ENCODE assay signal across 8 cellular contexts in genomic region chr7:103296901-103297836, GRCh38. TPM values are rescaled to one million over a fixed set of nuclear protein-coding genes. Genes with fewer than 3 reads are reported as not detected.
DNase-seq lines count a peak whose midpoint lies in the region; ATAC-seq and TF ChIP-seq lines count a peak whose summit lies in the region.

Gene PMPCB, plus strand, starts transcription at chr7:103297435. Its CDS starts 25 bp downstream, at chr7:103297460.

- H3K9me3 Mint-ChIP-seq in progenitor cell of endocrine pancreas (ENCODE audit: low read depth): no peaks in the 10 kb centered on the region

- H3K27ac Mint-ChIP-seq in progenitor cell of endocrine pancreas: peak within 1 kb of the TSS; percentile 65

- peak; percentile 89 for DNase-seq in GM13977 (ENCODE audit: low spot score)
- peak; percentile 80 for DNase-seq in NCI-H146 treated with DMSO at 0.1 percent for 48 hours (lab: John Stamatoyannopoulos, UW; ENCODE audit: unreplicated experiment)
- DNase-seq in amniotic stem cell (lab: John Stamatoyannopoulos, UW): peak; percentile 86
- peak; percentile 97 for DNase-seq in left cardiac atrium
- DNase-seq in progenitor cell of endocrine pancreas (ENCODE audit: low spot score, unreplicated experiment): peak; percentile 88
- peak; percentile 96 for DNase-seq in ureter (ENCODE audit: low spot score)

- peaks cover 3% of the 10 kb centered on the region for H3K27me3 Mint-ChIP-seq in progenitor cell of endocrine pancreas

- peak within 1 kb of the TSS; percentile 77 for H3K4me3 Mint-ChIP-seq in progenitor cell of endocrine pancreas (ENCODE audit: low read depth)

- in situ Hi-C loops in GM13977 (cut with MboI; ENCODE audit: low pct_unique_long_range_greater_than_20kb, low sequenced_read_pairs, unreplicated experiment): loop anchor here (10.0 kb wide), 1 partner anchor 128 kb away; no protein-coding TSS in a partner anchor

- intact Hi-C loops in T-helper 1 cell treated with Interleukin-12 subunit alpha and Interleukin-12 subunit beta and Interleukin-4 antibody, amounts not matched to agents 30 ng/mL and 1 ng/mL, for 36 hours (cut with micrococcal nuclease): loop anchor here (1.0 to 5.0 kb wide), 8 partner anchors 17 to 1621 kb away; partner anchors contain the start of genes ARMC10, DNAJC2, NAPEPLD and ORC5
- intact Hi-C loops in left cardiac atrium (cut with DNase I): loop anchor here in 1 of 2 donors (1.0 kb wide), 1 partner anchor 46 kb away; no protein-coding TSS in a partner anchor

- peak; percentile 84 for ATAC-seq in HG02884 (IDR thresholded peaks at IDR 0.05; ENCODE audit: unreplicated experiment)
- ATAC-seq in left cardiac atrium: peak; percentile 98

- peak; percentile 95 for TF ChIP-seq CTCF in GM13977 (IDR thresholded peaks at IDR 0.05; ENCODE audit: extremely low read depth, insufficient read depth, missing control alignments)
- TF ChIP-seq CTCF in progenitor cell of endocrine pancreas (IDR thresholded peaks at IDR 0.05; ENCODE audit: unreplicated experiment): peak; percentile 92

- peaks cover 13% of the 10 kb centered on the region for H3K4me1 Mint-ChIP-seq in progenitor cell of endocrine pancreas (ENCODE audit: low read depth)

- H3K36me3 Mint-ChIP-seq in progenitor cell of endocrine pancreas (ENCODE audit: insufficient read depth): peaks cover 6% of the 10 kb centered on the region

RNA-seq across cellular contexts. Expression of gene PMPCB, which starts in this region (rescaled TPM):
- 54.8 and 57.4 TPM in 2 replicates for total RNA-seq in T-helper 1 cell treated with Interleukin-12 subunit alpha and Interleukin-12 subunit beta and Interleukin-4 antibody, amounts not matched to agents 30 ng/mL and 1 ng/mL, for 36 hours
- total RNA-seq in left cardiac atrium (10 to 100 TPM; 49.2 to 55.9 TPM), progenitor cell of endocrine pancreas (78.1 and 81.1 TPM in 2 replicates), ureter (54.9 TPM)

Comparison
In these comparisons a context has a peak if more than half of its experiments do, and no peak if none do; other contexts are left out.
1. Peak in every context shown above with its lines: DNase-seq and ATAC-seq.